In the genomic region with DNA sequence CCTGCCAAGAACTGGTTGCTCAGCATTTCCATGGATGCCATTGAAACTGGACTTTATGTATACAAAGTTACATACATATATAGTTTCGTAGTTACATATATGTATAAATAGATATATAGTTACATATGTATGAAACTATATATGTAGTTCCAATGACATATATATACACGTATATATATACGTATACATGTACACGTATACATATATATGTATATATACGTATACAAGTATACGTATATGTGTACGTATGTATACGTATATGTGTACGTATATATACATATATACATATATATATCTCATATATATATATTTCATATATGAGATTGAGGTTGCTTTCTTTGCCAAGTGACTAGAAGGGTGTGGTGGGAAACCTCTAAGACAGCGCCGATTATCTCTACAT, we compare ENCODE assay signal across 22 cellular contexts. TPM values are rescaled to one million over a fixed set of nuclear protein-coding genes. Genes with fewer than 3 reads are reported as not detected.
DNase-seq lines count a peak whose midpoint lies in the region; ATAC-seq and FAIRE-seq lines count a peak whose summit lies in the region.
"Had no signal": no experiment of that assay in that cellular context is flagged by ENCODE, and none has a peak within 500 bp of the region (broad histone marks: within the 10 kb centered on the region; RNA-seq: fewer than 3 reads in every experiment).

No MANE protein-coding gene starts in this region.

- no peaks in the 10 kb centered on the region for H3K9me2 ChIP-seq in Karpas-422 (replicated peaks; ENCODE audit: insufficient read depth, low read length)

- H3K4me2 ChIP-seq in Karpas-422 (ENCODE audit: low read depth, low read length, poor library complexity, severe bottlenecking), result no peak overlapping the region
- H3K4me2 ChIP-seq: A549; BLaER1 treated with 17β-estradiol and CSF1 and Interleukin-3, amounts not matched to agents 10 nM and 100 nM had no signal

- peak overlapping the region; percentile 28; the same call in 1 of the 2 replicates for H3K27ac ChIP-seq in Karpas-422 (ENCODE audit: low read length)
- H3K27ac ChIP-seq: A549; BLaER1 treated with 17β-estradiol and CSF1 and Interleukin-3, amounts not matched to agents 10 nM and 100 nM; C4-2B had no signal

- H3K9ac ChIP-seq in Karpas-422 (ENCODE audit: low read length), result no peak overlapping the region
- H3K9ac ChIP-seq: BLaER1 treated with 17β-estradiol and CSF1 and Interleukin-3, amounts not matched to agents 10 nM and 100 nM had no signal

- DNase-seq in Karpas-422, result no peak
- no peak for DNase-seq in activated naive CD8-positive, alpha-beta T cell treated with anti-CD3 and anti-CD28 coated beads for 36 hours
- no peak for DNase-seq in SW 1271 (lab: John Stamatoyannopoulos, UW)
- DNase-seq: 8988T; AML-193; Caco-2; Calu3; CD4-positive, alpha-beta T cell; CD8-positive, alpha-beta T cell; DND-41; EL; GDM1 had no signal

- H3K4me3 ChIP-seq in Karpas-422 (ENCODE audit: low read length), result no peak overlapping the region
- H3K4me3 ChIP-seq: A549; BLaER1 treated with 17β-estradiol and CSF1 and Interleukin-3, amounts not matched to agents 10 nM and 100 nM; GM12878 had no signal

- peaks cover 55% of the 10 kb centered on the region for H3K4me1 ChIP-seq in Karpas-422 (ENCODE audit: low read length)
- H3K4me1 ChIP-seq: A549, Caco-2 had no signal

- no peak overlapping the region for H3K4me3 Mint-ChIP-seq in activated naive CD8-positive, alpha-beta T cell treated with anti-CD3 and anti-CD28 coated beads for 36 hours
- H3K4me3 Mint-ChIP-seq: B cell; CD4-positive, alpha-beta T cell; CD8-positive, alpha-beta T cell had no signal

- no peaks in the 10 kb centered on the region for H4K20me1 ChIP-seq in Karpas-422 (ENCODE audit: insufficient read depth, low read depth, low read length)
- H4K20me1 ChIP-seq: BLaER1 treated with 17β-estradiol and CSF1 and Interleukin-3, amounts not matched to agents 10 nM and 100 nM had no signal

- H3K9me3 Mint-ChIP-seq in activated naive CD8-positive, alpha-beta T cell treated with anti-CD3 and anti-CD28 coated beads for 36 hours, result no peaks in the 10 kb centered on the region
- H3K9me3 Mint-ChIP-seq: CD4-positive, alpha-beta T cell; CD8-positive, alpha-beta T cell had no signal

- no peaks in the 10 kb centered on the region for H3K9me3 ChIP-seq in Karpas-422 (ENCODE audit: low read length)
- H3K9me3 ChIP-seq: A549; BLaER1 treated with 17β-estradiol and CSF1 and Interleukin-3, amounts not matched to agents 10 nM and 100 nM; Caco-2 had no signal

- no peak for ATAC-seq in HG03520 (IDR thresholded peaks at IDR 0.05; ENCODE audit: unreplicated experiment)
- ATAC-seq: A549; CD8-positive, alpha-beta T cell; GM12878 had no signal

- H3K79me2 ChIP-seq in Karpas-422 (ENCODE audit: low read length), result no peaks in the 10 kb centered on the region

- FAIRE-seq in colon (lab: Jason Lieb, UNC), result peak; percentile 41
- FAIRE-seq: A549, D721Med, GM12878, GM12892, GM18507 had no signal

- H3K36me3 ChIP-seq in Karpas-422 (ENCODE audit: insufficient read depth, low read length), result no peaks in the 10 kb centered on the region
- H3K36me3 ChIP-seq: BLaER1 treated with 17β-estradiol and CSF1 and Interleukin-3, amounts not matched to agents 10 nM and 100 nM had no signal

- peaks cover 9% of the 10 kb centered on the region for H3K4me1 Mint-ChIP-seq in activated naive CD8-positive, alpha-beta T cell treated with anti-CD3 and anti-CD28 coated beads for 36 hours

- H3K27me3 ChIP-seq in Karpas-422 (ENCODE audit: low read length), result no peaks in the 10 kb centered on the region

- no peaks in the 10 kb centered on the region for H3K27me3 Mint-ChIP-seq in activated naive CD8-positive, alpha-beta T cell treated with anti-CD3 and anti-CD28 coated beads for 36 hours
- H3K27me3 Mint-ChIP-seq: B cell; CD4-positive, alpha-beta T cell had no signal

- no peaks in the 10 kb centered on the region for H3K36me3 Mint-ChIP-seq in activated naive CD8-positive, alpha-beta T cell treated with anti-CD3 and anti-CD28 coated beads for 36 hours
- H3K36me3 Mint-ChIP-seq: CD8-positive, alpha-beta T cell had no signal

- no peak overlapping the region for H2AFZ ChIP-seq in Karpas-422 (ENCODE audit: low read length)

- H3K27ac Mint-ChIP-seq in activated naive CD8-positive, alpha-beta T cell treated with anti-CD3 and anti-CD28 coated beads for 36 hours, result no peak overlapping the region
- H3K27ac Mint-ChIP-seq: B cell; CD4-positive, alpha-beta T cell; CD8-positive, alpha-beta T cell had no signal

RNA-seq across cellular contexts. Expression of a gene that starts 10.6 kb away (rescaled TPM):
- total RNA-seq in Karpas-422 (2014; rRNA removed; shearing (Covaris generic); ENCODE audit: low replicate concordance), result 11.2 and 20.9 TPM in 2 replicates
- total RNA-seq in activated naive CD8-positive, alpha-beta T cell treated with anti-CD3 and anti-CD28 coated beads for 36 hours, result 10 to 100 TPM; 25.2 to 27.9 TPM
